Comparison of ENCODE assay signal across 1 cellular context in the genomic region with DNA sequence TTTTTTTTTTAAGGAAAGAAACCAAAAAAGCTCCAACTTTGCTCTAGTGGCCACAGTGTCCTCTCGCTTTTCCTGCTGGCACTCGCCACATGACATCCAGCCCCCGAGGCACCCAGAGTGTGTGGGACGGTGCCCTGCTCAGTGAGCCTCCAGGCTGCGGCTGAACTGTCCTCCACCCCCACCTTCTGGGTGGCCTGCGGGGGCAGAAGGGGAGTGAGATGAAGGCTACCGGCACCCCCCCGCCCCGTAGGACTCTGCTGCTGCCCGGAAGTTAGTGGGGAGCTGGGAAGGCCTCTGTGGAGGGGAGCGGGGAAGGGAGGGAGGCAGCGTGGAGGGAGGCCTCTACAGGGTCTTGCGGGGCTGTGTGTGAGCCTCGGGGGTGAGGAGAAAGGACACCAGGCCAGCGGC.
TF ChIP-seq lines count a peak whose summit lies in the region.

No MANE protein-coding gene starts in this region.

TF ChIP-seq in K562, 482 proteins besides CTCF, POLR2A, EP300 and RAD21:
- TF ChIP-seq EGR1 (conservative IDR thresholded peaks at IDR 0.05) (0 out of 2 replicates have a peak, but pooled peaks have one; percentile 10), ZNF445 (CRISPR knock-in tag; IDR thresholded peaks at IDR 0.05; ENCODE audit: low read depth) (no peak)
TF ChIP-seq in K562: peak in this region for 1.
